Comparison of ENCODE assay signal across 1 cellular context in the genomic region with DNA sequence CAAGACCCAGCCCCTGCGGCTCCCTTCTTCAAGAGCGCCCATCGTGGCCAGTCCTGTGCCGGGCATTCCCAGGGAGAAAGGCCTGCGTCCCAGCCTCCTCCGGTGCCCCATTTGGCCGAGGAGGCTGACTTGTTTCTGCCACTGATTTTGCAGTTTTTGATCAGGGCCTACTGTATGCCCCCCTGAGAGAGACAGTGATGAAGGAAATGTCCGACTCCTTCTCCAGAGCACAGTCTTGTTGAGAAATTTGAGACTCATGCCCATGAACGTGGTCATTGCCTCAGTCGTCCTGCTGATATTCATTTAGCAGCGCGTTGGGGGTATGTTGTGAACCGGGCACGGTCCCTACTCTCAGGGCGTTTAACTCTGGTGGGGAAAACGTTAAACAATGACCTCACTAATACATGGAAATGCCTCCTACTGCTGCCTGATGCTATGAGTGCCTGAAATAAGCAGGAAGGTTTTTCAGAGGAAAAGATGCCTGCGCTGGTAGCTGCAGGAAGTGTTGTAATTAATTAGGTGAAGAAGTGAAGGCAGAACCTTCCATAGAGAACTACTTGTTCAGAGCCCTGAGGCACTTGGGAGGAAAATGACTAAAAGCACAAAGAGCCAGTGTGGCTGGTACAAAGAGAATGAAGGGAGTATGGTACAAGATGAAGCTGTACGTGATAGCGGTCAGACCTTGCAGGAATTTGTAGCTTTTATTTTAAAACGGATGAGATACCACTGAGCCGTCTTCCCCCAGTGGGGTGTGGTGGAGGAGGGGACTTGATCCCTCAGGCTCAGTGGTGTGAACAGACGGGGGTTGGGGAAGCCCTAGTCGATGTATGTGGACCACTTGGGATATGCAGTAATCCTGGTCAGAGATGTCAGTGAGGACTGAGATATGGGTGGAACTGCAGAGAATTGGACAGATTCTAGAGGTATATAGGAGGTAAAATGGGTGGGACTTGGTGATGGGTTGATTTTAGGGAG.
TF ChIP-seq lines count a peak whose summit lies in the region.

No MANE protein-coding gene starts in this region.

TF ChIP-seq in HepG2, 621 proteins besides CTCF, POLR2A, EP300 and RAD21 (continued from another document and continues in another):
- TF ChIP-seq, protein P1, sequence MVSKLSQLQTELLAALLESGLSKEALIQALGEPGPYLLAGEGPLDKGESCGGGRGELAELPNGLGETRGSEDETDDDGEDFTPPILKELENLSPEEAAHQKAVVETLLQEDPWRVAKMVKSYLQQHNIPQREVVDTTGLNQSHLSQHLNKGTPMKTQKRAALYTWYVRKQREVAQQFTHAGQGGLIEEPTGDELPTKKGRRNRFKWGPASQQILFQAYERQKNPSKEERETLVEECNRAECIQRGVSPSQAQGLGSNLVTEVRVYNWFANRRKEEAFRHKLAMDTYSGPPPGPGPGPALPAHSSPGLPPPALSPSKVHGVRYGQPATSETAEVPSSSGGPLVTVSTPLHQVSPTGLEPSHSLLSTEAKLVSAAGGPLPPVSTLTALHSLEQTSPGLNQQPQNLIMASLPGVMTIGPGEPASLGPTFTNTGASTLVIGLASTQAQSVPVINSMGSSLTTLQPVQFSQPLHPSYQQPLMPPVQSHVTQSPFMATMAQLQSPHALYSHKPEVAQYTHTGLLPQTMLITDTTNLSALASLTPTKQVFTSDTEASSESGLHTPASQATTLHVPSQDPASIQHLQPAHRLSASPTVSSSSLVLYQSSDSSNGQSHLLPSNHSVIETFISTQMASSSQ (IDR thresholded peaks at IDR 0.05; ENCODE audit: low read depth), result no peak
- TF ChIP-seq, protein P1 (CRISPR knock-in tag; IDR thresholded peaks at IDR 0.05; ENCODE audit: borderline replicate concordance), result no peak
- TF ChIP-seq, protein P2, sequence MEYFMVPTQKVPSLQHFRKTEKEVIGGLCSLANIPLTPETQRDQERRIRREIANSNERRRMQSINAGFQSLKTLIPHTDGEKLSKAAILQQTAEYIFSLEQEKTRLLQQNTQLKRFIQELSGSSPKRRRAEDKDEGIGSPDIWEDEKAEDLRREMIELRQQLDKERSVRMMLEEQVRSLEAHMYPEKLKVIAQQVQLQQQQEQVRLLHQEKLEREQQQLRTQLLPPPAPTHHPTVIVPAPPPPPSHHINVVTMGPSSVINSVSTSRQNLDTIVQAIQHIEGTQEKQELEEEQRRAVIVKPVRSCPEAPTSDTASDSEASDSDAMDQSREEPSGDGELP (IDR thresholded peaks at IDR 0.05; ENCODE audit: borderline replicate concordance, low read depth), result no peak
- TF ChIP-seq SALL2 (CRISPR knock-in tag; IDR thresholded peaks at IDR 0.05) (no peak), MIER3 (CRISPR knock-in tag; IDR thresholded peaks at IDR 0.05; ENCODE audit: borderline replicate concordance) (no peak), ZNF484 (CRISPR knock-in tag; IDR thresholded peaks at IDR 0.05; ENCODE audit: borderline replicate concordance, low read depth) (no peak), PHF21A (CRISPR knock-in tag; IDR thresholded peaks at IDR 0.05) (no peak), GABPB1 (CRISPR knock-in tag; IDR thresholded peaks at IDR 0.05) (no peak), MTERF4 (CRISPR knock-in tag; IDR thresholded peaks at IDR 0.05) (peak; percentile 72; the same call in 1 of the 2 replicates), EHMT2 (IDR thresholded peaks at IDR 0.05; ENCODE audit: borderline replicate concordance, low read depth, low read length) (no peak), ZNF562 (CRISPR knock-in tag; IDR thresholded peaks at IDR 0.05; ENCODE audit: borderline replicate concordance) (no peak), PLRG1 (conservative IDR thresholded peaks at IDR 0.05) (no peak), ZNF543 (CRISPR knock-in tag; IDR thresholded peaks at IDR 0.05) (no peak), SRY (CRISPR knock-in tag; IDR thresholded peaks at IDR 0.05) (peak; percentile 79; the same call in 1 of the 2 replicates), HES4 (CRISPR knock-in tag; IDR thresholded peaks at IDR 0.05; ENCODE audit: borderline replicate concordance) (0 out of 2 replicates have a peak, but pooled peaks have one; percentile 78), ZNF331 (CRISPR knock-in tag; IDR thresholded peaks at IDR 0.05) (no peak; the same call in 1 of the 2 replicates), ZNF292 (CRISPR knock-in tag; IDR thresholded peaks at IDR 0.05; ENCODE audit: borderline replicate concordance, low read depth) (0 out of 2 replicates have a peak, but pooled peaks have one; percentile 5), ZFY (CRISPR knock-in tag; IDR thresholded peaks at IDR 0.05) (no peak), ZBTB3 (CRISPR knock-in tag; IDR thresholded peaks at IDR 0.05; ENCODE audit: borderline replicate concordance, low read depth) (no peak), CENPX (CRISPR knock-in tag; IDR thresholded peaks at IDR 0.05) (no peak), GTF3A (CRISPR knock-in tag; conservative IDR thresholded peaks at IDR 0.05) (no peak), NFIB (CRISPR knock-in tag; IDR thresholded peaks at IDR 0.05; ENCODE audit: borderline replicate concordance) (no peak), REPIN1 (CRISPR knock-in tag; IDR thresholded peaks at IDR 0.05; ENCODE audit: borderline replicate concordance, low read depth) (no peak), TSC22D2 (CRISPR knock-in tag; IDR thresholded peaks at IDR 0.05; ENCODE audit: borderline replicate concordance) (no peak), ZNF235 (CRISPR knock-in tag; IDR thresholded peaks at IDR 0.05; ENCODE audit: borderline replicate concordance) (no peak), ZSCAN21 (CRISPR knock-in tag; IDR thresholded peaks at IDR 0.05; ENCODE audit: borderline replicate concordance) (0 out of 2 replicates have a peak, but pooled peaks have one; percentile 7), ATAD3A (CRISPR knock-in tag; IDR thresholded peaks at IDR 0.05) (no peak), ZNF557 (CRISPR knock-in tag; IDR thresholded peaks at IDR 0.05) (no peak), RXRA (CRISPR knock-in tag; IDR thresholded peaks at IDR 0.05) (no peak), ZFP36L1 (CRISPR knock-in tag; IDR thresholded peaks at IDR 0.05) (no peak), MIER2 (CRISPR knock-in tag; IDR thresholded peaks at IDR 0.05) (no peak), ZNF563 (CRISPR knock-in tag; IDR thresholded peaks at IDR 0.05) (no peak), YEATS4 (CRISPR knock-in tag; IDR thresholded peaks at IDR 0.05; ENCODE audit: borderline replicate concordance) (no peak), STAG1 (CRISPR knock-in tag; IDR thresholded peaks at IDR 0.05) (no peak), KLF11 (CRISPR knock-in tag; IDR thresholded peaks at IDR 0.05) (no peak), DPF2 (CRISPR knock-in tag; IDR thresholded peaks at IDR 0.05; ENCODE audit: borderline replicate concordance, low read depth) (no peak), ETV6 (CRISPR knock-in tag; conservative IDR thresholded peaks at IDR 0.05) (0 out of 2 replicates have a peak, but pooled peaks have one; percentile 17), MEIS1 (CRISPR knock-in tag; IDR thresholded peaks at IDR 0.05; ENCODE audit: borderline replicate concordance) (peak; percentile 38; the same call in 1 of the 2 replicates), ADNP (CRISPR knock-in tag; IDR thresholded peaks at IDR 0.05) (no peak), HOXA3 (CRISPR knock-in tag; IDR thresholded peaks at IDR 0.05) (no peak), FOXO1 (CRISPR knock-in tag; IDR thresholded peaks at IDR 0.05) (no peak), HNRNPH1 (optimal IDR thresholded peaks at IDR 0.05; ENCODE audit: low read depth, low read length) (no peak), ZNF674 (CRISPR knock-in tag; IDR thresholded peaks at IDR 0.05; ENCODE audit: low read depth) (no peak), PAWR (CRISPR knock-in tag; IDR thresholded peaks at IDR 0.05; ENCODE audit: borderline replicate concordance) (0 out of 2 replicates have a peak, but pooled peaks have one; percentile 90), ZIK1 (CRISPR knock-in tag; IDR thresholded peaks at IDR 0.05; ENCODE audit: borderline replicate concordance, low read depth) (no peak)
- TF ChIP-seq, protein P3, sequence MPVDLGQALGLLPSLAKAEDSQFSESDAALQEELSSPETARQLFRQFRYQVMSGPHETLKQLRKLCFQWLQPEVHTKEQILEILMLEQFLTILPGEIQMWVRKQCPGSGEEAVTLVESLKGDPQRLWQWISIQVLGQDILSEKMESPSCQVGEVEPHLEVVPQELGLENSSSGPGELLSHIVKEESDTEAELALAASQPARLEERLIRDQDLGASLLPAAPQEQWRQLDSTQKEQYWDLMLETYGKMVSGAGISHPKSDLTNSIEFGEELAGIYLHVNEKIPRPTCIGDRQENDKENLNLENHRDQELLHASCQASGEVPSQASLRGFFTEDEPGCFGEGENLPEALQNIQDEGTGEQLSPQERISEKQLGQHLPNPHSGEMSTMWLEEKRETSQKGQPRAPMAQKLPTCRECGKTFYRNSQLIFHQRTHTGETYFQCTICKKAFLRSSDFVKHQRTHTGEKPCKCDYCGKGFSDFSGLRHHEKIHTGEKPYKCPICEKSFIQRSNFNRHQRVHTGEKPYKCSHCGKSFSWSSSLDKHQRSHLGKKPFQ (CRISPR knock-in tag; IDR thresholded peaks at IDR 0.05; ENCODE audit: insufficient replicate concordance), result peak; percentile 36
- TF ChIP-seq, protein P4, sequence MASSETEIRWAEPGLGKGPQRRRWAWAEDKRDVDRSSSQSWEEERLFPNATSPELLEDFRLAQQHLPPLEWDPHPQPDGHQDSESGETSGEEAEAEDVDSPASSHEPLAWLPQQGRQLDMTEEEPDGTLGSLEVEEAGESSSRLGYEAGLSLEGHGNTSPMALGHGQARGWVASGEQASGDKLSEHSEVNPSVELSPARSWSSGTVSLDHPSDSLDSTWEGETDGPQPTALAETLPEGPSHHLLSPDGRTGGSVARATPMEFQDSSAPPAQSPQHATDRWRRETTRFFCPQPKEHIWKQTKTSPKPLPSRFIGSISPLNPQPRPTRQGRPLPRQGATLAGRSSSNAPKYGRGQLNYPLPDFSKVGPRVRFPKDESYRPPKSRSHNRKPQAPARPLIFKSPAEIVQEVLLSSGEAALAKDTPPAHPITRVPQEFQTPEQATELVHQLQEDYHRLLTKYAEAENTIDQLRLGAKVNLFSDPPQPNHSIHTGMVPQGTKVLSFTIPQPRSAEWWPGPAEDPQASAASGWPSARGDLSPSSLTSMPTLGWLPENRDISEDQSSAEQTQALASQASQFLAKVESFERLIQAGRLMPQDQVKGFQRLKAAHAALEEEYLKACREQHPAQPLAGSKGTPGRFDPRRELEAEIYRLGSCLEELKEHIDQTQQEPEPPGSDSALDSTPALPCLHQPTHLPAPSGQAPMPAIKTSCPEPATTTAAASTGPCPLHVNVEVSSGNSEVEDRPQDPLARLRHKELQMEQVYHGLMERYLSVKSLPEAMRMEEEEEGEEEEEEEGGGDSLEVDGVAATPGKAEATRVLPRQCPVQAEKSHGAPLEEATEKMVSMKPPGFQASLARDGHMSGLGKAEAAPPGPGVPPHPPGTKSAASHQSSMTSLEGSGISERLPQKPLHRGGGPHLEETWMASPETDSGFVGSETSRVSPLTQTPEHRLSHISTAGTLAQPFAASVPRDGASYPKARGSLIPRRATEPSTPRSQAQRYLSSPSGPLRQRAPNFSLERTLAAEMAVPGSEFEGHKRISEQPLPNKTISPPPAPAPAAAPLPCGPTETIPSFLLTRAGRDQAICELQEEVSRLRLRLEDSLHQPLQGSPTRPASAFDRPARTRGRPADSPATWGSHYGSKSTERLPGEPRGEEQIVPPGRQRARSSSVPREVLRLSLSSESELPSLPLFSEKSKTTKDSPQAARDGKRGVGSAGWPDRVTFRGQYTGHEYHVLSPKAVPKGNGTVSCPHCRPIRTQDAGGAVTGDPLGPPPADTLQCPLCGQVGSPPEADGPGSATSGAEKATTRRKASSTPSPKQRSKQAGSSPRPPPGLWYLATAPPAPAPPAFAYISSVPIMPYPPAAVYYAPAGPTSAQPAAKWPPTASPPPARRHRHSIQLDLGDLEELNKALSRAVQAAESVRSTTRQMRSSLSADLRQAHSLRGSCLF (CRISPR knock-in tag; IDR thresholded peaks at IDR 0.05; ENCODE audit: borderline replicate concordance), result no peak
- TF ChIP-seq, protein P5, sequence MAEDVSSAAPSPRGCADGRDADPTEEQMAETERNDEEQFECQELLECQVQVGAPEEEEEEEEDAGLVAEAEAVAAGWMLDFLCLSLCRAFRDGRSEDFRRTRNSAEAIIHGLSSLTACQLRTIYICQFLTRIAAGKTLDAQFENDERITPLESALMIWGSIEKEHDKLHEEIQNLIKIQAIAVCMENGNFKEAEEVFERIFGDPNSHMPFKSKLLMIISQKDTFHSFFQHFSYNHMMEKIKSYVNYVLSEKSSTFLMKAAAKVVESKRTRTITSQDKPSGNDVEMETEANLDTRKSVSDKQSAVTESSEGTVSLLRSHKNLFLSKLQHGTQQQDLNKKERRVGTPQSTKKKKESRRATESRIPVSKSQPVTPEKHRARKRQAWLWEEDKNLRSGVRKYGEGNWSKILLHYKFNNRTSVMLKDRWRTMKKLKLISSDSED (CRISPR knock-in tag; IDR thresholded peaks at IDR 0.05), result no peak
- TF ChIP-seq, protein P6, sequence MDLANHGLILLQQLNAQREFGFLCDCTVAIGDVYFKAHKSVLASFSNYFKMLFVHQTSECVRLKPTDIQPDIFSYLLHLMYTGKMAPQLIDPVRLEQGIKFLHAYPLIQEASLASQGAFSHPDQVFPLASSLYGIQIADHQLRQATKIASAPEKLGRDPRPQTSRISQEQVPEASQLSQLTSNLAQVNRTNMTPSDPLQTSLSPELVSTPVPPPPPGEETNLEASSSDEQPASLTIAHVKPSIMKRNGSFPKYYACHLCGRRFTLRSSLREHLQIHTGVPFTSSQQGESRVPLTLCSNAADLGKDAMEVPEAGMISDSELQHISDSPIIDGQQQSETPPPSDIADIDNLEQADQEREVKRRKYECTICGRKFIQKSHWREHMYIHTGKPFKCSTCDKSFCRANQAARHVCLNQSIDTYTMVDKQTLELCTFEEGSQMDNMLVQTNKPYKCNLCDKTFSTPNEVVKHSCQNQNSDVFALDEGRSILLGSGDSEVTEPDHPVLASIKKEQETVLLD (CRISPR knock-in tag; IDR thresholded peaks at IDR 0.05; ENCODE audit: low read depth), result no peak
